ENCODE assay signal across 25 cellular contexts in the genomic region with DNA sequence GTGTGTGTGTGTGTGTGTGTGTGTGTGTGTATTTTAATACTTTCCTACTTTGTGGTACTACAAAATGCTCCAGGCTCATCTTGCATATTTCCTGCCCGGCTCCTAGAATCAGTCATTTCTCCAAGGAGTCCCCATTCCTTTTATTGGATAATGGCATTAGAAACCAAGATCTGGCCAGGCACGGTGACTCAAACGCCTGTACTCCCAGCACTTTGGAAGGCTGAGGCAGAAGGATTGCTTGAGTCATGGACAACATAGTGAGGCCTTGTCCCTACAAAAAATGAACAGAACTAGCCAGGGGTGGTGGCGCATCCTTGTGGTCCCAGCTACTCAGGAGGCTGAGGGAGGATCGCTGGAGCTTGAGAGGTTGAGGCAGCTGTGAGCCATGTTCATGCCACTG. TPM values are rescaled to one million over a fixed set of nuclear protein-coding genes. Genes with fewer than 3 reads are reported as not detected.
A peak's percentile ranks its signal among the peaks of the same experiment; 100 is the strongest.
DNase-seq lines count a peak whose midpoint lies in the region; ATAC-seq, FAIRE-seq and TF ChIP-seq lines count a peak whose summit lies in the region.
"Had no signal": no experiment of that assay in that cellular context is flagged by ENCODE, and none has a peak within 500 bp of the region (broad histone marks: within the 10 kb centered on the region; RNA-seq: fewer than 3 reads in every experiment).

No MANE protein-coding gene starts in this region.

- TF ChIP-seq POLR2A in K562 (conservative IDR thresholded peaks at IDR 0.05), result no peak

- peaks cover 99% of the 10 kb centered on the region for H3K79me2 ChIP-seq in K562 (ENCODE audit: control insufficient read depth, insufficient read depth, low read length)

- no peaks in the 10 kb centered on the region for H3K27me3 Mint-ChIP-seq in activated CD4-positive, alpha-beta T cell treated with anti-CD3 and anti-CD28 coated beads for 36 hours
- H3K27me3 Mint-ChIP-seq in HFFc6 (ENCODE audit: insufficient read depth), result no peaks in the 10 kb centered on the region; the same call in 1 of the 2 replicates
- H3K27me3 Mint-ChIP-seq: activated CD8-positive, alpha-beta memory T cell treated with anti-CD3 and anti-CD28 coated beads, Interleukin-2, amount 10 ng/mL, durations not matched to agents 7 days and 5 days; dendritic cell treated with granulocyte-macrophage colony-stimulating factor and Interleukin-4, amounts not matched to agents 40 ng/mL and 50 ng/mL, for 4 days; progenitor cell of endocrine pancreas had no signal

- FAIRE-seq in K562 (lab: Jason Lieb, UNC), result no peak
- FAIRE-seq: endometrium, islet of Langerhans had no signal

- peak overlapping the region in 1 of 2 experiments; percentile 8; a peak in 1 of 4 replicates for H3K9ac ChIP-seq in K562 (ENCODE audit: insufficient read depth in 1 of 2, low read depth in 2 of 2, low read length in 2 of 2)
- H3K9ac ChIP-seq: neural progenitor cell had no signal

- H3K9me3 ChIP-seq in K562 (replicated peaks; ENCODE audit: control insufficient read depth, insufficient read depth, low read depth, low read length), result no peaks in the 10 kb centered on the region
- H3K9me3 ChIP-seq: ascending aorta had no signal

- no peak overlapping the region for H3K4me3 Mint-ChIP-seq in activated CD4-positive, alpha-beta T cell treated with anti-CD3 and anti-CD28 coated beads for 36 hours
- H3K4me3 Mint-ChIP-seq in HFFc6, result no peak overlapping the region
- no peak overlapping the region for H3K4me3 Mint-ChIP-seq in stimulated activated effector memory CD8-positive, alpha-beta T cell treated with anti-CD3 and anti-CD28 coated beads, Interleukin-12 subunit alpha, Interleukin-12 subunit beta, amount 100 ng/mL, for 72 hours
- H3K4me3 Mint-ChIP-seq: activated CD8-positive, alpha-beta memory T cell treated with anti-CD3 and anti-CD28 coated beads, Interleukin-2, amount 10 ng/mL, durations not matched to agents 7 days and 5 days; dendritic cell treated with granulocyte-macrophage colony-stimulating factor and Interleukin-4, amounts not matched to agents 40 ng/mL and 50 ng/mL, for 4 days; neural progenitor cell had no signal

- H3K9me3 Mint-ChIP-seq in activated CD4-positive, alpha-beta T cell treated with anti-CD3 and anti-CD28 coated beads for 36 hours (ENCODE audit: low read depth), result peaks cover 3% of the 10 kb centered on the region
- no peaks in the 10 kb centered on the region for H3K9me3 Mint-ChIP-seq in HFFc6
- H3K9me3 Mint-ChIP-seq in stimulated activated effector memory CD8-positive, alpha-beta T cell treated with anti-CD3 and anti-CD28 coated beads, Interleukin-12 subunit alpha, Interleukin-12 subunit beta, amount 100 ng/mL, for 72 hours, result peaks cover 3% of the 10 kb centered on the region
- H3K9me3 Mint-ChIP-seq: activated naive CD4-positive, alpha-beta T cell treated with anti-CD3 and anti-CD28 coated beads, Interleukin-2, amount 50 U/mL, for 72 hours; dendritic cell treated with granulocyte-macrophage colony-stimulating factor and Interleukin-4, amounts not matched to agents 40 ng/mL and 50 ng/mL, for 4 days had no signal

- 0 out of 2 replicates have a peak, but pooled peaks cover 8% of the 10 kb centered on the region for H4K20me1 ChIP-seq in K562 (replicated peaks; ENCODE audit: control insufficient read depth, insufficient read depth, low read length)

- H3K36me3 Mint-ChIP-seq in activated CD4-positive, alpha-beta T cell treated with anti-CD3 and anti-CD28 coated beads for 36 hours (ENCODE audit: low read depth), result peaks cover 13% of the 10 kb centered on the region
- H3K36me3 Mint-ChIP-seq in HFFc6 (ENCODE audit: low read depth), result no peaks in the 10 kb centered on the region
- H3K36me3 Mint-ChIP-seq in stimulated activated effector memory CD8-positive, alpha-beta T cell treated with anti-CD3 and anti-CD28 coated beads, Interleukin-12 subunit alpha, Interleukin-12 subunit beta, amount 100 ng/mL, for 72 hours, result no peaks in the 10 kb centered on the region

- H3K9me1 ChIP-seq in K562 (ENCODE audit: control insufficient read depth, insufficient read depth, low read length), result no peaks in the 10 kb centered on the region

- H3K27me3 ChIP-seq in K562 (ENCODE audit: control insufficient read depth in 2 of 2, insufficient read depth in 2 of 2, low read length in 2 of 2), result no peaks in the 10 kb centered on the region
- H3K27me3 ChIP-seq: ascending aorta, neural progenitor cell, SJCRH30 had no signal

- 85% methylated on average over 4 of the region's 5 CpGs for WGBS in K562 (ENCODE audit: insufficient coverage, low coverage, missing lambda C conversion rate)

- H3K4me3 ChIP-seq in K562, result no peak overlapping the region
- H3K4me3 ChIP-seq: ascending aorta, neural progenitor cell, SJCRH30 had no signal

- H2AFZ ChIP-seq in K562 (ENCODE audit: low read depth, low read length), result no peak overlapping the region
- H2AFZ ChIP-seq: neural progenitor cell had no signal

- ATAC-seq in activated CD4-positive, alpha-beta T cell treated with anti-CD3 and anti-CD28 coated beads for 36 hours, result no peak
- peak; percentile 34 for ATAC-seq in K562
- ATAC-seq in stimulated activated effector memory CD8-positive, alpha-beta T cell treated with anti-CD3 and anti-CD28 coated beads, Interleukin-12 subunit alpha, Interleukin-12 subunit beta, amount 100 ng/mL, for 72 hours, result no peak
- ATAC-seq in HG03280 (IDR thresholded peaks at IDR 0.05; ENCODE audit: unreplicated experiment), result no peak
- no peak for ATAC-seq in HG03432 (IDR thresholded peaks at IDR 0.05; ENCODE audit: unreplicated experiment)
- ATAC-seq: activated CD8-positive, alpha-beta memory T cell treated with anti-CD3 and anti-CD28 coated beads, Interleukin-2, amount 10 ng/mL, durations not matched to agents 7 days and 5 days; activated naive CD4-positive, alpha-beta T cell treated with anti-CD3 and anti-CD28 coated beads, Interleukin-2, amount 50 U/mL, for 72 hours; Panc1 had no signal

- TF ChIP-seq EP300 in K562 (IDR thresholded peaks at IDR 0.05; ENCODE audit: low read length), result no peak

- CTCF ChIA-PET in activated CD4-positive, alpha-beta T cell treated with anti-CD3 and anti-CD28 coated beads for 36 hours (lab: Charles Lee), result no interaction called here
- CTCF ChIA-PET in K562 (lab: Yijun Ruan, JAX; ENCODE audit: low intra/inter-chr PET ratio), result no interaction called here

- POLR2A ChIA-PET in activated CD4-positive, alpha-beta T cell treated with anti-CD3 and anti-CD28 coated beads for 36 hours (lab: Charles Lee), result interaction anchor here (0.6 to 1.1 kb wide), 2 partner anchors 21 to 50 kb away, joined by 3 to 6 read pairs; no protein-coding TSS in a partner anchor
- POLR2A ChIA-PET in K562 (lab: Yijun Ruan, JAX), result interaction anchor here (0.9 to 1.8 kb wide), 4 partner anchors 8 to 39 kb away, joined by 3 to 8 read pairs (median 5); no protein-coding TSS in a partner anchor

- H3K4me2 ChIP-seq in K562 (ENCODE audit: insufficient read depth, low read length), result no peak overlapping the region
- H3K4me2 ChIP-seq: neural progenitor cell had no signal

- peaks cover 6% of the 10 kb centered on the region for H3K36me3 ChIP-seq in K562 (ENCODE audit: control insufficient read depth, insufficient read depth, low read length)
- H3K36me3 ChIP-seq: ascending aorta, neural progenitor cell, SJCRH30 had no signal

- DNase-seq in activated CD4-positive, alpha-beta T cell treated with anti-CD3 and anti-CD28 coated beads for 36 hours, result no peak
- no peak for DNase-seq in activated CD4-positive, alpha-beta T cell treated with anti-CD3 and anti-CD28 coated beads for 48 hours
- DNase-seq in HFFc6 (peak; percentile 56), K562 (ENCODE audit: extremely low read depth in 1 of 4, low spot score in 3 of 4) (no peak), NCI-H187 treated with DMSO at 0.1 percent for 48 hours (lab: John Stamatoyannopoulos, UW) (no peak)
- no peak for DNase-seq in stimulated activated effector memory CD8-positive, alpha-beta T cell treated with anti-CD3 and anti-CD28 coated beads, Interleukin-12 subunit alpha, Interleukin-12 subunit beta, amount 100 ng/mL, for 72 hours (ENCODE audit: low spot score in 2 of 2)
- DNase-seq: activated CD4-positive, alpha-beta T cell treated with anti-CD3 and anti-CD28 coated beads for 4 hours; activated CD8-positive, alpha-beta memory T cell treated with anti-CD3 and anti-CD28 coated beads, Interleukin-2, amount 10 ng/mL, durations not matched to agents 7 days and 5 days; caudate nucleus; Karpas-422; NCI-H1694; NCI-H526; SJCRH30; trophoblast cell had no signal

- no peak for TF ChIP-seq CTCF in HFFc6 (IDR thresholded peaks at IDR 0.05)
- TF ChIP-seq CTCF in K562 (IDR thresholded peaks at IDR 0.05 in 2 of 3, conservative IDR thresholded peaks at IDR 0.05 in 1 of 3; ENCODE audit: insufficient read depth in 2 of 3, low read depth in 1 of 3, low read length in 3 of 3), result no peak

- intact Hi-C loops in activated CD4-positive, alpha-beta T cell treated with anti-CD3 and anti-CD28 coated beads for 36 hours (cut with DNase I, micrococcal nuclease), result no loop called here
- intact Hi-C loops in K562 (cut with micrococcal nuclease), result no loop called here

- peaks cover 74% of the 10 kb centered on the region for H3K4me1 Mint-ChIP-seq in activated CD4-positive, alpha-beta T cell treated with anti-CD3 and anti-CD28 coated beads for 36 hours
- no peaks in the 10 kb centered on the region; the same call in 1 of the 2 replicates for H3K4me1 Mint-ChIP-seq in HFFc6 (ENCODE audit: low read depth)
- H3K4me1 Mint-ChIP-seq in stimulated activated effector memory CD8-positive, alpha-beta T cell treated with anti-CD3 and anti-CD28 coated beads, Interleukin-12 subunit alpha, Interleukin-12 subunit beta, amount 100 ng/mL, for 72 hours, result peaks cover 52% of the 10 kb centered on the region
- H3K4me1 Mint-ChIP-seq: neural progenitor cell had no signal

- TF ChIP-seq RAD21 in K562 (CRISPR knock-in tag; conservative IDR thresholded peaks at IDR 0.05 in 1 of 2, IDR thresholded peaks at IDR 0.05 in 1 of 2), result no peak

- no TSS peak for BruUV-seq in K562 (replicated peaks; lab: Mats Ljungman, UMichigan)

- H3K27ac Mint-ChIP-seq in activated CD4-positive, alpha-beta T cell treated with anti-CD3 and anti-CD28 coated beads for 36 hours, result peak overlapping the region; percentile 43
- no peak overlapping the region for H3K27ac Mint-ChIP-seq in HFFc6
- H3K27ac Mint-ChIP-seq in stimulated activated effector memory CD8-positive, alpha-beta T cell treated with anti-CD3 and anti-CD28 coated beads, Interleukin-12 subunit alpha, Interleukin-12 subunit beta, amount 100 ng/mL, for 72 hours, result peak overlapping the region; percentile 55
- H3K27ac Mint-ChIP-seq: activated CD8-positive, alpha-beta memory T cell treated with anti-CD3 and anti-CD28 coated beads, Interleukin-2, amount 10 ng/mL, durations not matched to agents 7 days and 5 days; dendritic cell treated with granulocyte-macrophage colony-stimulating factor and Interleukin-4, amounts not matched to agents 40 ng/mL and 50 ng/mL, for 4 days; neural progenitor cell; progenitor cell of endocrine pancreas had no signal

- H3K27ac ChIP-seq in K562 (ENCODE audit: extremely low read depth, low read depth, low read length), result no peak overlapping the region
- H3K27ac ChIP-seq: 22Rv1, ascending aorta, neural progenitor cell, SJCRH30 had no signal

- peaks cover 20 to 24% of the 10 kb centered on the region in 2 experiments for H3K4me1 ChIP-seq in K562 (replicated peaks in 1 of 2; ENCODE audit: control insufficient read depth in 2 of 2, insufficient read depth in 2 of 2, low read length in 2 of 2)
- H3K4me1 ChIP-seq: ascending aorta, neural progenitor cell, SJCRH30 had no signal

- in situ Hi-C loops in K562 (cut with MboI), result no loop called here

RNA-seq across cellular contexts. Expression of a gene that starts 20.3 kb away (rescaled TPM):
- total RNA-seq in activated CD4-positive, alpha-beta T cell treated with anti-CD3 and anti-CD28 coated beads for 36 hours, result 100 to 1,000 TPM in 1 of 2 experiments, 10 to 100 TPM in 1; 75.5 to 130 TPM
- total RNA-seq in HFFc6 (2021; fragmentation: NEBNext Ultra II Directional; extraction: Animal tissue kit (Norgen Biotek cat#: 25700)), result 1 to 10 TPM; 2.4 to 8.8 (median 3.4) TPM
- 277 and 637 TPM in 2 replicates for total RNA-seq in K562 (2011; cell fraction: chromatin; rRNA removed; ENCODE audit: low replicate concordance)
- 152 and 208 TPM in 2 replicates for total RNA-seq in K562 (2011; cell fraction: nucleolus; rRNA removed)
- 354 and 569 TPM in 2 replicates for total RNA-seq in K562 (2011; cell fraction: nucleoplasm; rRNA removed)
- total RNA-seq in K562 (2014; rRNA removed) (141 and 146 TPM in 2 replicates), K562 (2014; rRNA removed; fragmentation: Illumina TruSeq; extraction: Trizol) (169 and 175 TPM in 2 replicates), K562 (2015; rRNA removed; fragmentation: Illumina TruSeq; extraction: Trizol) (186 and 188 TPM in 2 replicates), K562 (2021) (141 and 147 TPM in 2 replicates)
- polyA plus RNA-seq in K562 (2011; rRNA removed) (185 and 213 TPM in 2 replicates), K562 (2014; fragmentation: Illumina TruSeq; extraction: Trizol) (150 and 201 TPM in 2 replicates), K562 (2014; fragmentation: Nextera tagmentation; extraction: Ambion mirVana) (1 to 10 TPM; 3.7 to 7.0 TPM), K562 (2014; rRNA removed) (105 and 123 TPM in 2 replicates)
- polyA plus RNA-seq in K562 (2011; cell fraction: cytosol; rRNA removed), result 72.3 and 123 TPM in 2 replicates
- 68.9 and 82.0 TPM in 2 replicates for polyA plus RNA-seq in K562 (2011; cell fraction: nucleus; rRNA removed)
- 89.0 and 98.6 TPM in 2 replicates for polyA plus RNA-seq in K562 (2012)
- 313 and 341 TPM in 2 replicates for polyA minus RNA-seq in K562 (2011; rRNA and poly(A)+ RNA removed)
- polyA minus RNA-seq in K562 (2011; cell fraction: cytosol; rRNA and poly(A)+ RNA removed), result 113 and 123 TPM in 2 replicates
- polyA minus RNA-seq in K562 (2011; cell fraction: nucleus; rRNA and poly(A)+ RNA removed), result 54.0 and 104 TPM in 2 replicates

Comparison
In these comparisons a context has a peak if more than half of its experiments do, and no peak if none do; other contexts are left out.
1. RNA of a gene that starts 20.3 kb away (total RNA-seq): 141 to 637 TPM in K562 and 75.5 to 130 TPM in activated CD4-positive, alpha-beta T cell treated with anti-CD3 and anti-CD28 coated beads for 36 hours; 2.4 to 8.8 TPM in HFFc6; every median in the first group is over 4 times any median in the second.